In the genomic region with DNA sequence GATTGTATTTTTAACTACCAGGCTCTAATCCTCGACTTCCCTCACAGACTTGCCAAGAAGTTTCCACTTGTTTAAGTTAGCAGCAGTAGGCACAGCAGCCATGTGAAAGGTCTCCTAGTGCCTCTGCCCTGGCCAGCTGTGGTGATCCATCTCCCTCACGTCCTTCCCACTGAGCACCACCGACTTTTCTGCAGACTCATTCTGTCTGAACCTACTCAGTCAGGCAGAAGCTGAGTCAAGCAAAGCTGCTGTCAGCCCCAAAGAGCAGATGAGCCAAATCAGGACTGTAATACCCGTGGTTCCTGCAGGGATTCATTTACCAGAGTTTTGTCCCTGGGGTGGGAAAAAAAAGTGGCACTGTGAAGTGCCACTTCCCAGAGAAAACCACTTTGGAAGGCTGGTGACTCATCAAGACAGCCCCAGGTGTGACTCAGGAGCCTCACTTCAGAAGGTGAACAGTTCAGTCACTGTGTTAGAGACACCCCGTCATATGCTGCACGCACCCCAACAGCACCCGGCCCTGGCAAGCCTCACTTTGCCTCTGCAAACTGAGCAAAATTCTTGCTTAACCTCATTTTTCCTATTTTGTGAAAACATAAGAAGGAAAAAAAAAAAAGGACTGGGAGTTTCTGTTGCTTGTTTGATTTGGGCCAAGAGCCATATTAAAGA, we compare ENCODE assay signal across 9 cellular contexts.
DNase-seq lines count a peak whose midpoint lies in the region; ATAC-seq, FAIRE-seq and TF ChIP-seq lines count a peak whose summit lies in the region.
"Had no signal": no experiment of that assay in that cellular context is flagged by ENCODE, and none has a peak within 500 bp of the region (broad histone marks: within the 10 kb centered on the region; RNA-seq: fewer than 3 reads in every experiment).

No MANE protein-coding gene starts in this region.

- peak overlapping the region; percentile 50 to 83 (median 72) for H3K27ac ChIP-seq in esophagus squamous epithelium

- no peak overlapping the region for H3K27ac Mint-ChIP-seq in natural killer cell

- WGBS in esophagus squamous epithelium, 2 donors: 13 to 21% methylated on average over 7 of the region's 7 CpGs

- peaks cover 33 to 99% (median 74%) of the 10 kb centered on the region in 3 donors for H3K4me1 ChIP-seq in esophagus squamous epithelium

- H3K27me3 Mint-ChIP-seq in natural killer cell (ENCODE audit: low read depth in 2 of 2): peaks cover 14 to 23% of the 10 kb centered on the region in 2 donors

- DNase-seq in EL (peak; percentile 85), NCI-H446 treated with DMSO at 0.1 percent for 48 hours (lab: John Stamatoyannopoulos, UW) (peak; percentile 81), esophagus squamous epithelium (lab: John Stamatoyannopoulos, UW) (no peak), omental fat pad (ENCODE audit: low spot score) (no peak), natural killer cell (no peak), HTR-8/SVneo (ENCODE audit: insufficient read length, low spot score) (no peak), NCI-H2171 treated with DMSO at 0.1 percent for 48 hours (lab: John Stamatoyannopoulos, UW) (no peak)
- no peak for DNase-seq in activated CD8-positive, alpha-beta memory T cell treated with anti-CD3 and anti-CD28 coated beads, Interleukin-2, amount 50 U/mL, for 4 hours

- H3K4me1 Mint-ChIP-seq in natural killer cell: peaks cover 6 to 15% of the 10 kb centered on the region in 2 donors

- no peak overlapping the region for H3K4me3 Mint-ChIP-seq in natural killer cell

- H3K27me3 ChIP-seq in esophagus squamous epithelium: no peaks in the 10 kb centered on the region

- TF ChIP-seq CTCF in esophagus squamous epithelium (IDR thresholded peaks at IDR 0.05) (peak in 1 of 6 experiments; percentile 15), omental fat pad (IDR thresholded peaks at IDR 0.05) (no peak), natural killer cell (IDR thresholded peaks at IDR 0.05) (no peak)

- no peak for FAIRE-seq in HTR-8/SVneo (lab: Jason Lieb, UNC)
- FAIRE-seq: colon had no signal

- intact Hi-C loops in esophagus squamous epithelium (cut with DNase I): no loop called here
- intact Hi-C loops in natural killer cell (cut with micrococcal nuclease): no loop called here

- no peaks in the 10 kb centered on the region for H3K36me3 ChIP-seq in esophagus squamous epithelium

- no peaks in the 10 kb centered on the region for H3K9me3 Mint-ChIP-seq in natural killer cell

- H3K4me3 ChIP-seq in esophagus squamous epithelium: peak overlapping the region in 1 of 4 donors; percentile 19

- peak; percentile 88 for ATAC-seq in omental fat pad (ENCODE audit: low FRiP score)
- ATAC-seq in natural killer cell: no peak

- no peak for TF ChIP-seq POLR2A in esophagus squamous epithelium (IDR thresholded peaks at IDR 0.05)

- H3K9me3 ChIP-seq in esophagus squamous epithelium: no peaks in the 10 kb centered on the region

- H3K36me3 Mint-ChIP-seq in natural killer cell: no peaks in the 10 kb centered on the region

Comparison
In these comparisons a context has a peak if more than half of its experiments do, and no peak if none do; other contexts are left out.
1. DNase-seq: peak in EL (single experiment) and NCI-H446 treated with DMSO at 0.1 percent for 48 hours (single experiment); none in esophagus squamous epithelium (single experiment), omental fat pad (single experiment), natural killer cell (single experiment), HTR-8/SVneo (single experiment), activated CD8-positive, alpha-beta memory T cell treated with anti-CD3 and anti-CD28 coated beads, Interleukin-2, amount 50 U/mL, for 4 hours (single experiment) and NCI-H2171 treated with DMSO at 0.1 percent for 48 hours (single experiment).